In the genomic region with DNA sequence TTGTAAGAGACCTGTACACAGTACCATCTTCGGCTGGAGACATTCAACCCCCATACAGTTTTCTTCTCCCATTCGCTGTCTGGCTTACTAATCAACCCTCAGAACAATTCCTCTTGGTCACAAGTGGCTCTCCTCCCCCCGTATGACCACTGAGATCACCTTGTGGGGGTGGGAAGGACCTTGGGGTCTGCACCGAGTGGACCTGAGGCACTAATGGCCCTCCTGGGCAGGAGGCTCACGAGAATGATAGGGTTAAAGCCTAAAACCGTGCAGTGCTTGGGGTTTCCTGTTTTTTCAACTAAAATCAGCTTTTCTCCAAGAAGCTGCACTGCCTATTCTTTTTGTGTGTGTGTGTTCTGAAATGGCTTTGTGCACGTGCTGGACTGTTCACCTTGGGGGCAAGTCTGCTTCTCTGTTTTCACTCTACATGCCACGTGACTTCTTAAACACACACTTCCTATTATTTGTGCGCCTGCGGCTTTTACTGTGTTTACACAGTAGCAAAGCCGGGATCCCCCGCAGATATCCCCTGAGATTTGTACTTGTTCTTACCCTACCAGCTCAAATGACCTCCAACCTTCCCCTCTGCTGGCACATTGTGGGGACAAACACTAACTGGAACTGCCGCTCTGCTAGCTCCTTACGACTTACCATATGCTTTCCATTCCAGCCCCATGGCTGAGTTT, we compare ENCODE assay signal across 9 cellular contexts. TPM values are rescaled to one million over a fixed set of nuclear protein-coding genes. Genes with fewer than 3 reads are reported as not detected.
DNase-seq lines count a peak whose midpoint lies in the region; ATAC-seq and TF ChIP-seq lines count a peak whose summit lies in the region.
"Had no signal": no experiment of that assay in that cellular context is flagged by ENCODE, and none has a peak within 500 bp of the region (broad histone marks: within the 10 kb centered on the region; RNA-seq: fewer than 3 reads in every experiment).

No MANE protein-coding gene starts in this region.

- no peaks in the 10 kb centered on the region for H3K9me2 ChIP-seq in SK-N-SH

- H3K27me3 Mint-ChIP-seq in activated naive CD8-positive, alpha-beta T cell treated with anti-CD3 and anti-CD28 coated beads, Interleukin-2, amount 10 ng/mL, durations not matched to agents 7 days and 5 days, result no peaks in the 10 kb centered on the region
- H3K27me3 Mint-ChIP-seq: brain had no signal

- H3K4me3 ChIP-seq in neutrophil (ENCODE audit: low read depth in 1 of 2, low read length in 1 of 2), result peak overlapping the region; percentile 28 to 33
- H3K4me3 ChIP-seq in SK-N-SH (ENCODE audit: low read depth in 2 of 2, low read length in 1 of 2), result no peak overlapping the region

- peak; percentile 92 for ATAC-seq in GM19023 (IDR thresholded peaks at IDR 0.05; ENCODE audit: unreplicated experiment)
- ATAC-seq in HG03097 (IDR thresholded peaks at IDR 0.05; ENCODE audit: low FRiP score, unreplicated experiment), result peak; percentile 76
- peak; percentile 57 for ATAC-seq in activated naive CD8-positive, alpha-beta T cell treated with anti-CD3 and anti-CD28 coated beads, Interleukin-2, amount 10 ng/mL, durations not matched to agents 7 days and 5 days (ENCODE audit: low read depth)

- TF ChIP-seq POLR2A in erythroblast (IDR thresholded peaks at IDR 0.05; ENCODE audit: low read length), result no peak

- H3K4me3 Mint-ChIP-seq in activated naive CD8-positive, alpha-beta T cell treated with anti-CD3 and anti-CD28 coated beads, Interleukin-2, amount 10 ng/mL, durations not matched to agents 7 days and 5 days, result peak overlapping the region; percentile 71
- H3K4me3 Mint-ChIP-seq: brain had no signal

- no peaks in the 10 kb centered on the region for H3K9me3 ChIP-seq in neutrophil
- H3K9me3 ChIP-seq in SK-N-SH, result peaks cover 16% of the 10 kb centered on the region

- no peaks in the 10 kb centered on the region for H3K36me3 ChIP-seq in neutrophil
- H3K36me3 ChIP-seq in SK-N-SH (replicated peaks in 1 of 2; ENCODE audit: control insufficient read depth in 1 of 2, insufficient read depth in 2 of 2, low read length in 1 of 2), result peaks cover 33 to 64% of the 10 kb centered on the region in 2 experiments

- no peak overlapping the region for H3K4me2 ChIP-seq in SK-N-SH

- H3K9ac ChIP-seq in SK-N-SH, result no peak overlapping the region

- H3K79me2 ChIP-seq in SK-N-SH (ENCODE audit: insufficient read depth), result peaks cover 96% of the 10 kb centered on the region

- H3K27me3 ChIP-seq in neutrophil (no peaks in the 10 kb centered on the region), SK-N-SH (ENCODE audit: insufficient read depth) (no peaks in the 10 kb centered on the region)

- H3K27ac ChIP-seq in C4-2B (peak overlapping the region; percentile 66), neutrophil (peak overlapping the region; percentile 62), SK-N-SH (ENCODE audit: low read depth in 2 of 2, low read length in 1 of 2) (no peak overlapping the region; a peak in 1 of 4 replicates)

- no peak overlapping the region for H2AFZ ChIP-seq in SK-N-SH (ENCODE audit: low read depth)

- TF ChIP-seq CTCF in C4-2B (conservative IDR thresholded peaks at IDR 0.05) (no peak), neutrophil (IDR thresholded peaks at IDR 0.05) (no peak), SK-N-SH (IDR thresholded peaks at IDR 0.05) (no peak)

- 95% methylated on average over 13 of the region's 14 CpGs for whole genome bisulfite sequencing in SK-N-SH (ENCODE audit: low lambda C conversion rate)

- DNase-seq in NCI-H526 treated with DMSO at 0.1 percent for 48 hours (lab: John Stamatoyannopoulos, UW) (peak; percentile 55), SK-N-SH (no peak), erythroblast (lab: John Stamatoyannopoulos, UW) (no peak)
- DNase-seq in activated naive CD8-positive, alpha-beta T cell treated with anti-CD3 and anti-CD28 coated beads, Interleukin-2, amount 10 ng/mL, durations not matched to agents 7 days and 5 days, result peak; percentile 47

- H3F3A ChIP-seq in SK-N-SH (replicated peaks; ENCODE audit: insufficient read depth), result peaks cover 15% of the 10 kb centered on the region

- H3K27ac Mint-ChIP-seq in activated naive CD8-positive, alpha-beta T cell treated with anti-CD3 and anti-CD28 coated beads, Interleukin-2, amount 10 ng/mL, durations not matched to agents 7 days and 5 days, result peak overlapping the region; percentile 20

- POLR2A ChIA-PET in activated naive CD8-positive, alpha-beta T cell treated with anti-CD3 and anti-CD28 coated beads, Interleukin-2, amount 10 ng/mL, durations not matched to agents 7 days and 5 days (lab: Charles Lee), result interaction anchor here (1.7 to 2.3 kb wide), 2 partner anchors 9 to 13 kb away, joined by 7 to 18 read pairs; a partner anchor contains a TSS
- POLR2A ChIA-PET in SK-N-SH (lab: Yijun Ruan, JAX), result no interaction called here

- no peak for TF ChIP-seq RAD21 in SK-N-SH (IDR thresholded peaks at IDR 0.05; ENCODE audit: low read length)

- peaks cover 8% of the 10 kb centered on the region for H3K9me3 Mint-ChIP-seq in activated naive CD8-positive, alpha-beta T cell treated with anti-CD3 and anti-CD28 coated beads, Interleukin-2, amount 10 ng/mL, durations not matched to agents 7 days and 5 days

- CTCF ChIA-PET in SK-N-SH (lab: Yijun Ruan, JAX), result interaction anchor here (0.8 to 0.9 kb wide), 3 partner anchors 11 to 30 kb away, joined by 3 read pairs; no protein-coding TSS in a partner anchor

- no peak for TF ChIP-seq EP300 in SK-N-SH (IDR thresholded peaks at IDR 0.05; ENCODE audit: borderline replicate concordance in 1 of 2, low read depth in 1 of 2, low read length in 1 of 2)

- H3K36me3 Mint-ChIP-seq in activated naive CD8-positive, alpha-beta T cell treated with anti-CD3 and anti-CD28 coated beads, Interleukin-2, amount 10 ng/mL, durations not matched to agents 7 days and 5 days, result peaks cover 31% of the 10 kb centered on the region

- H3K4me1 ChIP-seq in neutrophil (ENCODE audit: control insufficient read depth in 1 of 2, insufficient read depth in 1 of 2, low read depth in 1 of 2, low read length in 1 of 2), result peaks cover 19 to 28% of the 10 kb centered on the region in 2 experiments
- H3K4me1 ChIP-seq in SK-N-SH (ENCODE audit: control insufficient read depth in 1 of 2, insufficient read depth in 2 of 2, low read depth in 1 of 2, low read length in 1 of 2), result peaks cover 0 to 2% of the 10 kb centered on the region in 2 experiments; a peak in 3 of 4 replicates

- H3K4me1 Mint-ChIP-seq in activated naive CD8-positive, alpha-beta T cell treated with anti-CD3 and anti-CD28 coated beads, Interleukin-2, amount 10 ng/mL, durations not matched to agents 7 days and 5 days, result peaks cover 41% of the 10 kb centered on the region

- H4K20me1 ChIP-seq in SK-N-SH (ENCODE audit: insufficient read depth), result peaks cover 55% of the 10 kb centered on the region

TF ChIP-seq in SK-N-SH, 30 proteins besides CTCF, POLR2A, EP300 and RAD21:
- TF ChIP-seq MEF2A (IDR thresholded peaks at IDR 0.05; ENCODE audit: borderline replicate concordance, low read depth), result no peak
- TF ChIP-seq RXRA (IDR thresholded peaks at IDR 0.05; ENCODE audit: borderline replicate concordance, low read depth), result no peak
- TF ChIP-seq POLR2AphosphoS5 (IDR thresholded peaks at IDR 0.05; ENCODE audit: low read depth, low read length), result no peak
- no peak for TF ChIP-seq TEAD4 (IDR thresholded peaks at IDR 0.05; ENCODE audit: borderline replicate concordance, insufficient read depth)
- TF ChIP-seq, protein P1, sequence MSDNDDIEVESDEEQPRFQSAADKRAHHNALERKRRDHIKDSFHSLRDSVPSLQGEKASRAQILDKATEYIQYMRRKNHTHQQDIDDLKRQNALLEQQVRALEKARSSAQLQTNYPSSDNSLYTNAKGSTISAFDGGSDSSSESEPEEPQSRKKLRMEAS (IDR thresholded peaks at IDR 0.05; ENCODE audit: low read depth), result no peak
- no peak for TF ChIP-seq GATA2 (CRISPR knock-in tag; IDR thresholded peaks at IDR 0.05)
- TF ChIP-seq, protein P2, sequence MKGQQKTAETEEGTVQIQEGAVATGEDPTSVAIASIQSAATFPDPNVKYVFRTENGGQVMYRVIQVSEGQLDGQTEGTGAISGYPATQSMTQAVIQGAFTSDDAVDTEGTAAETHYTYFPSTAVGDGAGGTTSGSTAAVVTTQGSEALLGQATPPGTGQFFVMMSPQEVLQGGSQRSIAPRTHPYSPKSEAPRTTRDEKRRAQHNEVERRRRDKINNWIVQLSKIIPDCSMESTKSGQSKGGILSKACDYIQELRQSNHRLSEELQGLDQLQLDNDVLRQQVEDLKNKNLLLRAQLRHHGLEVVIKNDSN (IDR thresholded peaks at IDR 0.05; ENCODE audit: borderline replicate concordance, low read depth), result no peak
- TF ChIP-seq ELF1 (IDR thresholded peaks at IDR 0.05), result no peak
- TF ChIP-seq FOXJ3 (CRISPR knock-in tag; IDR thresholded peaks at IDR 0.05), result no peak

RNA-seq across cellular contexts. Expression of a gene that starts 12.3 kb away (rescaled TPM):
- total RNA-seq in activated naive CD8-positive, alpha-beta T cell treated with anti-CD3 and anti-CD28 coated beads, Interleukin-2, amount 10 ng/mL, durations not matched to agents 7 days and 5 days, result 10 to 100 TPM; 64.8 to 66.1 TPM
- 12.5 and 15.1 TPM in 2 replicates for polyA plus RNA-seq in SK-N-SH (2012; rRNA removed)
- polyA plus RNA-seq in SK-N-SH (2012; cell fraction: cytosol; rRNA removed), result 11.8 and 14.2 TPM in 2 replicates
- 32.1 and 53.6 TPM in 2 replicates for polyA plus RNA-seq in SK-N-SH (2012; cell fraction: nucleus; rRNA removed)

Comparison
In these comparisons a context has a peak if more than half of its experiments do, and no peak if none do; other contexts are left out.
1. H3K27ac ChIP-seq: peak in C4-2B (single experiment) and neutrophil (single experiment); none in SK-N-SH (0 of 2).
2. DNase-seq: peak in NCI-H526 treated with DMSO at 0.1 percent for 48 hours (single experiment) and activated naive CD8-positive, alpha-beta T cell treated with anti-CD3 and anti-CD28 coated beads, Interleukin-2, amount 10 ng/mL, durations not matched to agents 7 days and 5 days (single experiment); none in SK-N-SH (single experiment) and erythroblast (0 of 2).
3. H3K4me3 ChIP-seq: peak in neutrophil (2 of 2); none in SK-N-SH (0 of 2).
4. Peak in every context shown above with its lines, with median percentiles within 50 percentile points of each other: ATAC-seq.